Comparison of ENCODE assay signal across 19 cellular contexts in genomic region chr20:61762886-61763739, GRCh38.
"Had no signal": no experiment of that assay in that cellular context is flagged by ENCODE, and none has a peak within 500 bp of the region (broad histone marks: within the 10 kb centered on the region; RNA-seq: fewer than 3 reads in every experiment).

No MANE protein-coding gene starts in this region.

- ATAC-seq: heart left ventricle; left colon; naive thymus-derived CD4-positive, alpha-beta T cell; right cardiac atrium; stimulated activated memory B cell treated with anti-CD40 and anti-IgM and Interleukin-4, amounts not matched to agents 10 μg/mL and 1 μg/mL and 100 μg/mL, for 72 hours had no signal

- H3K4me3 Mint-ChIP-seq: naive thymus-derived CD4-positive, alpha-beta T cell; nephron progenitor cell; stimulated activated memory B cell treated with anti-CD40 and anti-IgM and Interleukin-4, amounts not matched to agents 10 μg/mL and 1 μg/mL and 100 μg/mL, for 72 hours; stimulated activated naive CD8-positive, alpha-beta T cell treated with anti-CD3 and anti-CD28 coated beads, Interleukin-15, Interleukin-2, amounts not matched to agents 100 ng/mL and 50 ng/mL, for 24 hours had no signal

- H3K9me3 Mint-ChIP-seq: naive thymus-derived CD4-positive, alpha-beta T cell; nephron progenitor cell; stimulated activated memory B cell treated with anti-CD40 and anti-IgM and Interleukin-4, amounts not matched to agents 10 μg/mL and 1 μg/mL and 100 μg/mL, for 72 hours; stimulated activated naive CD8-positive, alpha-beta T cell treated with anti-CD3 and anti-CD28 coated beads, Interleukin-15, Interleukin-2, amounts not matched to agents 100 ng/mL and 50 ng/mL, for 24 hours had no signal

- H3K9me3 ChIP-seq: heart left ventricle, neutrophil, testis, transverse colon had no signal

- H3K4me1 ChIP-seq: heart left ventricle, transverse colon had no signal

- H3K4me3 ChIP-seq: coronary artery, heart left ventricle, testis, transverse colon had no signal

- H3K27me3 ChIP-seq: neutrophil, testis, transverse colon had no signal

- H3K27me3 Mint-ChIP-seq: stimulated activated naive CD8-positive, alpha-beta T cell treated with anti-CD3 and anti-CD28 coated beads, Interleukin-15, Interleukin-2, amounts not matched to agents 100 ng/mL and 50 ng/mL, for 24 hours had no signal

- DNase-seq: effector CD4-positive, alpha-beta T cell; foreskin melanocyte; heart left ventricle; hippocampal formation; mammary epithelial cell; naive thymus-derived CD4-positive, alpha-beta T cell; nephron progenitor cell; right cardiac atrium; stimulated activated CD4-positive, alpha-beta T cell treated with anti-CD3 and anti-CD28 coated beads, Interleukin-15, amount 100 ng/mL, for 24 hours; stimulated activated CD4-positive, alpha-beta T cell treated with anti-CD3 and anti-CD28 coated beads, Interleukin-1b, Interleukin-23, amount 100 ng/mL, for 48 hours; stimulated activated CD4-positive, alpha-beta T cell treated with anti-CD3 and anti-CD28 coated beads, Interleukin-4, amount 100 ng/mL, for 24 hours; testis; transverse colon had no signal

- H3K27ac ChIP-seq: coronary artery, heart left ventricle, neutrophil, testis, transverse colon had no signal

- H3K4me1 Mint-ChIP-seq: naive thymus-derived CD4-positive, alpha-beta T cell; stimulated activated memory B cell treated with anti-CD40 and anti-IgM and Interleukin-4, amounts not matched to agents 10 μg/mL and 1 μg/mL and 100 μg/mL, for 72 hours had no signal

- H3K36me3 ChIP-seq: heart left ventricle, neutrophil, transverse colon had no signal

- H3K27ac Mint-ChIP-seq: naive thymus-derived CD4-positive, alpha-beta T cell; nephron progenitor cell; progenitor cell of endocrine pancreas; stimulated activated memory B cell treated with anti-CD40 and anti-IgM and Interleukin-4, amounts not matched to agents 10 μg/mL and 1 μg/mL and 100 μg/mL, for 72 hours; stimulated activated naive CD8-positive, alpha-beta T cell treated with anti-CD3 and anti-CD28 coated beads, Interleukin-15, Interleukin-2, amounts not matched to agents 100 ng/mL and 50 ng/mL, for 24 hours had no signal

- H3K36me3 Mint-ChIP-seq: naive thymus-derived CD4-positive, alpha-beta T cell; stimulated activated memory B cell treated with anti-CD40 and anti-IgM and Interleukin-4, amounts not matched to agents 10 μg/mL and 1 μg/mL and 100 μg/mL, for 72 hours had no signal
